17 cellular contexts compared by ENCODE assay signal in the genomic region with DNA sequence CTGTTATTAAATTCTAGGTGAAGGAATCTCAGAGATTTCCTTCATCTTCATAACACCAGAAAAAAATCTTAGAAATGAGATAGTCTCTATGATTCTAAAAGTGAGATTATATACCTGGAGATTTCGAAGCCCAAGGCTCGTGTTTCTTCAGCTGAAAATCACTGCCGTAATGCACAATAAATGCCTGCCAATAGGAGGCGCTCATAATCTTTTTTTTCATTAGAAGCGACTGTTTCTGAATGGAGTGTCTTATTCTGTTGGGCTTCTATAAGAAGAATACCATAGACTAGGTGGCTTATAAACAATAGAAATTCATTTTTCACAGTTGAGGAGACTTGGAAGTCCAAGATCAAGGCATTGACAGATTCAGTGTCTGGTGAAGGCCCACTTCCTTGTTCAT.
DNase-seq lines count a peak whose midpoint lies in the region; TF ChIP-seq lines count a peak whose summit lies in the region.
"Had no signal": no experiment of that assay in that cellular context is flagged by ENCODE, and none has a peak within 500 bp of the region (broad histone marks: within the 10 kb centered on the region; RNA-seq: fewer than 3 reads in every experiment).

No MANE protein-coding gene starts in this region.

- H3K4me3 ChIP-seq in BE2C (ENCODE audit: low read depth, low read length) (no peak overlapping the region), GM12875 (ENCODE audit: low read depth, low read length) (no peak overlapping the region), fibroblast of the aortic adventitia (ENCODE audit: low read depth, low read length) (no peak overlapping the region), sigmoid colon (no peak overlapping the region)
- H3K4me3 ChIP-seq: HAP-1 had no signal

- intact Hi-C loops in sigmoid colon (cut with DNase I) = no loop called here

- H3K27ac ChIP-seq in sigmoid colon = no peak overlapping the region

- no peak for TF ChIP-seq POLR2A in sigmoid colon (IDR thresholded peaks at IDR 0.05)

- no peak for DNase-seq in BE2C
- peak; percentile 10 for DNase-seq in OCI-M1 (lab: John Stamatoyannopoulos, UW)
- DNase-seq in fibroblast of the aortic adventitia (ENCODE audit: low read depth) = no peak
- DNase-seq in sigmoid colon = no peak
- DNase-seq in LoVo (ENCODE audit: low spot score) = no peak
- DNase-seq in SKM-1 treated with dmso at 0.1 percent for 144 hours (lab: John Stamatoyannopoulos, UW; ENCODE audit: unreplicated experiment) = no peak
- DNase-seq in SIG-M5 (lab: John Stamatoyannopoulos, UW) = no peak
- DNase-seq: activated CD4-positive, alpha-beta T cell treated with anti-CD3 and anti-CD28 coated beads for 4 hours; activated naive CD8-positive, alpha-beta T cell treated with anti-CD3 and anti-CD28 coated beads for 36 hours; DMS 273 treated with DMSO at 0.1 percent for 48 hours; KG1; mesenchymal stem cell; NCI-H187 treated with DMSO at 0.1 percent for 48 hours; NCI-H524 treated with DMSO at 0.1 percent for 48 hours; stimulated activated CD4-positive, alpha-beta T cell treated with anti-CD3 and anti-CD28 coated beads, Interleukin-4, amount 100 ng/mL, for 24 hours had no signal

- WGBS in sigmoid colon, 2 donors = 93 to 96% methylated on average over 5 of the region's 5 CpGs

- H3K9me3 ChIP-seq in BE2C = no peaks in the 10 kb centered on the region
- no peaks in the 10 kb centered on the region for H3K9me3 ChIP-seq in sigmoid colon
- H3K9me3 ChIP-seq: HAP-1 had no signal

- TF ChIP-seq CTCF in BE2C (IDR thresholded peaks at IDR 0.05; ENCODE audit: low read depth, low read length) (peak; percentile 31), GM12875 (IDR thresholded peaks at IDR 0.05; ENCODE audit: borderline replicate concordance, insufficient read depth, low read depth, low read length) (peak; percentile 32; the same call in 1 of the 2 replicates), fibroblast of the aortic adventitia (IDR thresholded peaks at IDR 0.05; ENCODE audit: insufficient read depth, low read length) (peak; percentile 13), sigmoid colon (IDR thresholded peaks at IDR 0.05) (no peak)

- H3K4me1 ChIP-seq in BE2C (no peaks in the 10 kb centered on the region), sigmoid colon (peaks cover 0 to 8% (median 2%) of the 10 kb centered on the region in 4 donors)
- H3K4me1 ChIP-seq: HAP-1 had no signal

- H3K27me3 ChIP-seq in BE2C (no peaks in the 10 kb centered on the region), sigmoid colon (no peaks in the 10 kb centered on the region)

- H3K36me3 ChIP-seq in BE2C = no peaks in the 10 kb centered on the region
- no peaks in the 10 kb centered on the region for H3K36me3 ChIP-seq in sigmoid colon
- H3K36me3 ChIP-seq: HAP-1 had no signal

- no peak for TF ChIP-seq EP300 in sigmoid colon (IDR thresholded peaks at IDR 0.05)

Comparison
In these comparisons a context has a peak if more than half of its experiments do, and no peak if none do; other contexts are left out.
1. CTCF ChIP-seq: peak in BE2C (single experiment), GM12875 (single experiment) and fibroblast of the aortic adventitia (single experiment); none in sigmoid colon (0 of 4).